12 cellular contexts compared by ENCODE assay signal in genomic region chr1:222754386-222755139, GRCh38. TPM values are rescaled to one million over a fixed set of nuclear protein-coding genes. Genes with fewer than 3 reads are reported as not detected.
DNase-seq lines count a peak whose midpoint lies in the region; ATAC-seq and TF ChIP-seq lines count a peak whose summit lies in the region.
"Had no signal": no experiment of that assay in that cellular context is flagged by ENCODE, and none has a peak within 500 bp of the region (broad histone marks: within the 10 kb centered on the region; RNA-seq: fewer than 3 reads in every experiment).

No MANE protein-coding gene starts in this region.

- H3K4me3 ChIP-seq in adrenal gland: no peak overlapping the region
- H3K4me3 ChIP-seq in retinal pigment epithelial cell (ENCODE audit: low read length): no peak overlapping the region
- H3K4me3 ChIP-seq: stomach had no signal

- peak overlapping the region in 1 of 5 donors; percentile 24 for H3K27ac ChIP-seq in adrenal gland
- H3K27ac ChIP-seq: WERI-Rb-1 had no signal

- no peak for TF ChIP-seq POLR2A in adrenal gland (IDR thresholded peaks at IDR 0.05)

- ATAC-seq in left cardiac atrium (peak; percentile 76 to 98), HG03175 (IDR thresholded peaks at IDR 0.05; ENCODE audit: unreplicated experiment) (no peak)
- ATAC-seq: HCT116 had no signal

- H3K27me3 ChIP-seq in adrenal gland: no peaks in the 10 kb centered on the region
- H3K27me3 ChIP-seq: stomach had no signal

- H3K4me1 ChIP-seq in adrenal gland (replicated peaks in 1 of 2): peaks cover 0 to 6% of the 10 kb centered on the region in 2 donors

- H3K36me3 ChIP-seq in adrenal gland (replicated peaks in 1 of 2): no peaks in the 10 kb centered on the region
- H3K36me3 ChIP-seq: stomach, WERI-Rb-1 had no signal

- no peaks in the 10 kb centered on the region for H3K9me3 ChIP-seq in adrenal gland (replicated peaks in 1 of 3)
- H3K9me3 ChIP-seq: stomach had no signal

- peak; percentile 95 for DNase-seq in EL
- DNase-seq in adrenal gland: peak in 6 of 7 donors; percentile 30 to 65 (median 53)
- DNase-seq in left cardiac atrium: peak; percentile 62
- peak; percentile 23 for DNase-seq in retinal pigment epithelial cell (ENCODE audit: low read depth)
- no peak for DNase-seq in NCI-H2107 (lab: John Stamatoyannopoulos, UW)
- no peak for DNase-seq in COLO668 (lab: John Stamatoyannopoulos, UW; ENCODE audit: unreplicated experiment)
- no peak for DNase-seq in LoVo (ENCODE audit: low spot score)
- DNase-seq: NCI-H1092, stomach, WERI-Rb-1 had no signal

- TF ChIP-seq CTCF in adrenal gland (IDR thresholded peaks at IDR 0.05): no peak
- no peak for TF ChIP-seq CTCF in retinal pigment epithelial cell (conservative IDR thresholded peaks at IDR 0.05; ENCODE audit: low read depth, low read length)

- 70 to 80% (median 72%) methylated on average over 9 of the region's 9 CpGs for WGBS in adrenal gland, 4 donors

- intact Hi-C loops in adrenal gland (cut with DNase I): no loop called here
- intact Hi-C loops in left cardiac atrium (cut with DNase I): no loop called here

RNA-seq across cellular contexts. Expression of gene FAM177B, which starts 17.6 kb away (rescaled TPM):
- 1 to 10 TPM in 7 of 8 donors, under 1 TPM in 1; 0.61 to 2.3 (median 1.8) TPM for total RNA-seq in adrenal gland
- 1 to 10 TPM; 1.1 to 1.5 (median 1.4) TPM for polyA plus RNA-seq in adrenal gland
- not detected for total RNA-seq in left cardiac atrium

RNA-seq across cellular contexts. Expression of gene BROX, which starts 42.2 kb away (rescaled TPM):
- total RNA-seq in adrenal gland (10 to 100 TPM; 39.3 to 81.3 (median 43.3) TPM), left cardiac atrium (10 to 100 TPM; 23.1 to 28.2 TPM)
- 10 to 100 TPM; 14.1 to 29.4 (median 17.8) TPM for polyA plus RNA-seq in adrenal gland

RNA-seq across cellular contexts. Expression of gene AIDA, which starts 42.3 kb away (rescaled TPM):
- total RNA-seq in adrenal gland: 10 to 100 TPM; 32.3 to 62.5 (median 49.1) TPM
- polyA plus RNA-seq in adrenal gland: 10 to 100 TPM; 34.1 to 72.0 (median 49.1) TPM
- total RNA-seq in left cardiac atrium: 10 to 100 TPM; 64.7 to 71.3 TPM

Comparison
In these comparisons a context has a peak if more than half of its experiments do, and no peak if none do; other contexts are left out.
1. DNase-seq: peak in EL (single experiment), adrenal gland (6 of 7), left cardiac atrium (single experiment) and retinal pigment epithelial cell (single experiment); none in NCI-H2107 (single experiment), COLO668 (single experiment) and LoVo (single experiment).